In genomic region chrX:66015152-66015827, GRCh38 we compare ENCODE assay signal across 8 cellular contexts. TPM values are rescaled to one million over a fixed set of nuclear protein-coding genes. Genes with fewer than 3 reads are reported as not detected.
A peak's percentile ranks its signal among the peaks of the same experiment; 100 is the strongest.
DNase-seq lines count a peak whose midpoint lies in the region; ATAC-seq, FAIRE-seq and TF ChIP-seq lines count a peak whose summit lies in the region.

No MANE protein-coding gene starts in this region.

- peak; percentile 39 for TF ChIP-seq POLR2A in transverse colon (IDR thresholded peaks at IDR 0.05)

- in situ Hi-C loops in transverse colon (cut with MboI; ENCODE audit: low pct_ligation_motif_present in 1 of 4, low pct_unique_long_range_greater_than_20kb in 1 of 4, low sequenced_read_pairs in 3 of 4): no loop called here

- H3K4me3 ChIP-seq in right atrium auricular region (no peak overlapping the region), transverse colon (peak overlapping the region in 1 of 4 donors; percentile 13)

- no peak for TF ChIP-seq EP300 in transverse colon (IDR thresholded peaks at IDR 0.05; ENCODE audit: low read depth)

- peaks cover 74% of the 10 kb centered on the region for H3K4me1 Mint-ChIP-seq in dendritic cell treated with granulocyte-macrophage colony-stimulating factor and Interleukin-4, amounts not matched to agents 40 ng/mL and 50 ng/mL, for 4 days (ENCODE audit: low read depth)

- peak overlapping the region; percentile 75 for H3K4me3 Mint-ChIP-seq in dendritic cell treated with granulocyte-macrophage colony-stimulating factor and Interleukin-4, amounts not matched to agents 40 ng/mL and 50 ng/mL, for 4 days

- H3K36me3 Mint-ChIP-seq in dendritic cell treated with granulocyte-macrophage colony-stimulating factor and Interleukin-4, amounts not matched to agents 40 ng/mL and 50 ng/mL, for 4 days (ENCODE audit: low read depth): peaks cover 26% of the 10 kb centered on the region

- no peaks in the 10 kb centered on the region for H3K27me3 ChIP-seq in right atrium auricular region
- no peaks in the 10 kb centered on the region for H3K27me3 ChIP-seq in transverse colon

- H3K9me3 Mint-ChIP-seq in dendritic cell treated with granulocyte-macrophage colony-stimulating factor and Interleukin-4, amounts not matched to agents 40 ng/mL and 50 ng/mL, for 4 days: no peaks in the 10 kb centered on the region

- intact Hi-C loops in Right ventricle myocardium inferior (cut with DNase I): no loop called here
- intact Hi-C loops in dendritic cell treated with granulocyte-macrophage colony-stimulating factor and Interleukin-4, amounts not matched to agents 40 ng/mL and 50 ng/mL, for 4 days (cut with micrococcal nuclease): no loop called here
- intact Hi-C loops in transverse colon (cut with DNase I; ENCODE audit: low total_unique reads): no loop called here

- peaks cover 6% of the 10 kb centered on the region for H3K27me3 Mint-ChIP-seq in dendritic cell treated with granulocyte-macrophage colony-stimulating factor and Interleukin-4, amounts not matched to agents 40 ng/mL and 50 ng/mL, for 4 days

- DNase-seq in Right ventricle myocardium inferior (ENCODE audit: missing footprints): peak; percentile 50
- DNase-seq in right atrium auricular region (ENCODE audit: low spot score): no peak
- DNase-seq in transverse colon: peak; percentile 17
- DNase-seq in activated CD4-positive, CD25-positive, alpha-beta regulatory T cell (lab: John Stamatoyannopoulos, UW): no peak
- DNase-seq in urothelium cell line (ENCODE audit: low spot score): no peak
- no peak for DNase-seq in stimulated activated CD4-positive, alpha-beta T cell treated with anti-CD3 and anti-CD28 coated beads, Interleukin-4, amount 100 ng/mL, for 24 hours

- H3K4me1 ChIP-seq in right atrium auricular region (no peaks in the 10 kb centered on the region), transverse colon (no peaks in the 10 kb centered on the region)

- H3K36me3 ChIP-seq in right atrium auricular region (no peaks in the 10 kb centered on the region), transverse colon (no peaks in the 10 kb centered on the region)

- no peak for FAIRE-seq in urothelium cell line (lab: Jason Lieb, UNC)

- 37% methylated on average over 2 of the region's 2 CpGs; no CpG with 5 or more reads in 1 of the 2 donors for WGBS in transverse colon (ENCODE audit: low coverage in 1 of 2), 2 donors

- H3K27ac Mint-ChIP-seq in dendritic cell treated with granulocyte-macrophage colony-stimulating factor and Interleukin-4, amounts not matched to agents 40 ng/mL and 50 ng/mL, for 4 days: peak overlapping the region; percentile 87

- TF ChIP-seq CTCF in right atrium auricular region (IDR thresholded peaks at IDR 0.05): no peak
- no peak for TF ChIP-seq CTCF in transverse colon (IDR thresholded peaks at IDR 0.05)

- H3K27ac ChIP-seq in right atrium auricular region (no peak overlapping the region), transverse colon (peak overlapping the region in 3 of 4 donors; percentile 28 to 62 (median 52))

- H3K9me3 ChIP-seq in right atrium auricular region: no peaks in the 10 kb centered on the region
- no peaks in the 10 kb centered on the region for H3K9me3 ChIP-seq in transverse colon

- ATAC-seq in Right ventricle myocardium inferior (peak; percentile 69), HG03571 (IDR thresholded peaks at IDR 0.05; ENCODE audit: unreplicated experiment) (peak; percentile 45)

RNA-seq across cellular contexts. Expression of gene VSIG4, which starts 24.6 kb away (rescaled TPM):
- total RNA-seq in Right ventricle myocardium inferior (65.1 TPM), right atrium auricular region (10 to 100 TPM; 28.0 to 71.6 TPM), transverse colon (10 to 100 TPM in 3 of 4 donors, 1 to 10 TPM in 1; 7.5 to 66.9 (median 32.1) TPM)

Comparison
In these comparisons a context has a peak if more than half of its experiments do, and no peak if none do; other contexts are left out.
1. DNase-seq: peak in Right ventricle myocardium inferior (single experiment) and transverse colon (single experiment); none in right atrium auricular region (single experiment), activated CD4-positive, CD25-positive, alpha-beta regulatory T cell (0 of 4), urothelium cell line (single experiment) and stimulated activated CD4-positive, alpha-beta T cell treated with anti-CD3 and anti-CD28 coated beads, Interleukin-4, amount 100 ng/mL, for 24 hours (single experiment).
2. H3K27ac ChIP-seq: peak in transverse colon (3 of 4); none in right atrium auricular region (0 of 2).